Comparison of ENCODE assay signal across 1 cellular context in genomic region chr14:77181124-77181602, GRCh38.
A peak's percentile ranks its signal among the peaks of the same experiment; 100 is the strongest.
TF ChIP-seq lines count a peak whose summit lies in the region.

No MANE protein-coding gene starts in this region.

TF ChIP-seq in GM23338, 12 proteins besides CTCF, POLR2A, EP300 and RAD21 (continued from another document):
- TF ChIP-seq ETS1 (IDR thresholded peaks at IDR 0.05), result peak; percentile 58; the same call in 1 of the 2 replicates
